In the genomic region with DNA sequence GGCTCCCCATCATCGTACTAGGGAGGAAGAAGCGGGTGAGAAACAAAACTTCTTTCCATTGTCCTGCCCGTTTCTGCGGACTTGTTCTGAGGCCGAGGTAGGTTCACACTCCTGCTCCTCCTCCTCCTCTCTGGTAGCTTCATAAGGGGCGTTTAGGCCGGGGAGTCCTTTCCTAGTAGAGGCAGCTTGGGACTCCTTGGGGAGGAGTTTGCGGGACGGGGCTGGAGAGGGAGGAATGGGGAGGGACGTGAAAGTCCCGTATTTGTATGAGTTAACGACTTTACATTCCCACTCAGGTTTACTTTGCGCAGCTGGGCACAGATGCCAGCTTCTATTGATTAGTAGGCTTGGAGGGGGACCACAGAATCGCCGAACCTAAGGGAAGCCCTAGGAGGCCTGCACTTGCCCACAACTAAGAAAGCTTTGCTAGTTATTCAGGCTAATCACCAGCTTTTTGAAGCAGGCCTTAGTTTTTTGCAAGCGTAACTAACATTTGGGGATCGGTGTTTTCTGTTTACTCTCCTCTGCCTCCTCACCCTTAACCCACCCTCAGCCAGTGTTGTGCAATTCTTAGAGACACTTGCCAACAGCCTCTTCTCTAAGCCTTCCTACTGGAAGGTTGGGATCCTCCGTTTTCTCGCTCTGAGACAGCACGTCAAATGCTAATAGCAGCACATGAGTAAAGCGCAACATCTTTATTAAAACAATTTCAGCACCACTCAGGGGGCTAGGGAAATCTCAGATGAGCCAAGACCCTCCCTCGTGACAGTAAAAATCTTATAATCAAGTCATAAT, we compare ENCODE assay signal across 8 cellular contexts. TPM values are rescaled to one million over a fixed set of nuclear protein-coding genes. Genes with fewer than 3 reads are reported as not detected.
DNase-seq lines count a peak whose midpoint lies in the region; TF ChIP-seq lines count a peak whose summit lies in the region.

No MANE protein-coding gene starts in this region.

- H4K20me1 ChIP-seq in PC-9 (ENCODE audit: insufficient read depth), result no peaks in the 10 kb centered on the region

- H3K27ac ChIP-seq in PC-9 (peak overlapping the region; percentile 82), neutrophil (no peak overlapping the region)

- H3K4me1 ChIP-seq in PC-9 (replicated peaks; ENCODE audit: insufficient read depth) (peaks cover 18% of the 10 kb centered on the region), neutrophil (ENCODE audit: control insufficient read depth in 1 of 2, insufficient read depth in 1 of 2, low read depth in 1 of 2, low read length in 1 of 2) (peaks cover 48 to 51% of the 10 kb centered on the region in 2 experiments)

- H3F3A ChIP-seq in PC-9 (ENCODE audit: insufficient read depth, low read depth), result peaks cover 41% of the 10 kb centered on the region; the same call in 1 of the 2 replicates

- DNase-seq in GM06990 (ENCODE audit: extremely low read depth, insufficient read length) (no peak), PC-9 (no peak), fibroblast of mammary gland (ENCODE audit: low read depth) (peak; percentile 81), NCI-H1092 (lab: John Stamatoyannopoulos, UW) (no peak), HK-2 (ENCODE audit: unreplicated experiment) (no peak)
- no peak for DNase-seq in stimulated activated CD4-positive, alpha-beta T cell treated with anti-CD3 and anti-CD28 coated beads, Interleukin-12 subunit alpha, Interleukin-12 subunit beta, amount 100 ng/mL, for 4 hours
- DNase-seq in stimulated activated CD4-positive, alpha-beta T cell treated with anti-CD3 and anti-CD28 coated beads, Interleukin-1b, Interleukin-23, amount 100 ng/mL, for 48 hours, result no peak

- H3K9me2 ChIP-seq in PC-9 (ENCODE audit: insufficient read depth), result no peaks in the 10 kb centered on the region

- intact Hi-C loops in PC-9 (cut with micrococcal nuclease; ENCODE audit: unreplicated experiment), result loop anchor here (2.0 to 5.0 kb wide), 2 partner anchors 273 to 358 kb away; partner anchors contain the start of gene TEP1

- CTCF ChIA-PET in PC-9 (lab: Charles Lee), result interaction anchor here (0.6 kb wide), 2 partner anchors 22 to 285 kb away, joined by 8 to 12 read pairs; no protein-coding TSS in a partner anchor

- H3K27me3 ChIP-seq in GM06990 (replicated peaks; ENCODE audit: control insufficient read depth, insufficient read depth, low read length), result no peaks in the 10 kb centered on the region
- H3K27me3 ChIP-seq in PC-9 (ENCODE audit: insufficient read depth, low read depth), result no peaks in the 10 kb centered on the region
- peaks cover 41% of the 10 kb centered on the region for H3K27me3 ChIP-seq in neutrophil

- no peaks in the 10 kb centered on the region for H3K79me2 ChIP-seq in PC-9 (ENCODE audit: low read depth)

- peak overlapping the region; percentile 84 for H2AFZ ChIP-seq in PC-9

- peak overlapping the region; percentile 95 for H3K4me2 ChIP-seq in PC-9

- no TSS peak for BruUV-seq in PC-9 (replicated peaks; lab: Mats Ljungman, UMichigan)

- no peaks in the 10 kb centered on the region for H3K36me3 ChIP-seq in GM06990 (ENCODE audit: control insufficient read depth, insufficient read depth, low read length)
- H3K36me3 ChIP-seq in PC-9 (ENCODE audit: low read depth), result no peaks in the 10 kb centered on the region
- no peaks in the 10 kb centered on the region for H3K36me3 ChIP-seq in neutrophil

- peak overlapping the region; percentile 77 for H3K4me3 ChIP-seq in GM06990 (replicated peaks; ENCODE audit: low read depth, low read length)
- H3K4me3 ChIP-seq in PC-9, result peak overlapping the region; percentile 75
- peak overlapping the region; percentile 88 for H3K4me3 ChIP-seq in fibroblast of mammary gland (ENCODE audit: control insufficient read depth, low read depth, low read length)
- H3K4me3 ChIP-seq in neutrophil (ENCODE audit: low read depth in 1 of 2, low read length in 1 of 2), result peak overlapping the region; percentile 75 to 83

- no peaks in the 10 kb centered on the region for H3K9me3 ChIP-seq in PC-9 (ENCODE audit: insufficient read depth, low read depth)
- H3K9me3 ChIP-seq in neutrophil, result no peaks in the 10 kb centered on the region

- POLR2A ChIA-PET in PC-9 (lab: Charles Lee; ENCODE audit: unreplicated experiment), result interaction anchor here (0.6 to 0.7 kb wide), 4 partner anchors 187 to 288 kb away, joined by 3 to 4 read pairs (median 3); no protein-coding TSS in a partner anchor

- TF ChIP-seq CTCF in GM06990 (IDR thresholded peaks at IDR 0.05; ENCODE audit: insufficient read depth, low read length, poor library complexity, severe bottlenecking) (no peak), PC-9 (conservative IDR thresholded peaks at IDR 0.05) (no peak), fibroblast of mammary gland (conservative IDR thresholded peaks at IDR 0.05; ENCODE audit: control insufficient read depth, insufficient read depth, low read depth, low read length) (no peak), neutrophil (IDR thresholded peaks at IDR 0.05) (no peak)

RNA-seq across cellular contexts. Expression of gene RNASE4, which starts 0.5 kb away (rescaled TPM):
- 2.0 and 4.0 TPM in 2 replicates for total RNA-seq in PC-9 (2021)

RNA-seq across cellular contexts. Expression of gene ANG, which starts 3.7 kb away (rescaled TPM):
- 4.4 and 5.7 TPM in 2 replicates for total RNA-seq in PC-9 (2021)

RNA-seq across cellular contexts. Expression of gene OR6S1, which starts 43.4 kb away (rescaled TPM):
- not detected in 2 replicates for total RNA-seq in PC-9 (2021)
